Comparison of ENCODE assay signal across 8 cellular contexts in the genomic region with DNA sequence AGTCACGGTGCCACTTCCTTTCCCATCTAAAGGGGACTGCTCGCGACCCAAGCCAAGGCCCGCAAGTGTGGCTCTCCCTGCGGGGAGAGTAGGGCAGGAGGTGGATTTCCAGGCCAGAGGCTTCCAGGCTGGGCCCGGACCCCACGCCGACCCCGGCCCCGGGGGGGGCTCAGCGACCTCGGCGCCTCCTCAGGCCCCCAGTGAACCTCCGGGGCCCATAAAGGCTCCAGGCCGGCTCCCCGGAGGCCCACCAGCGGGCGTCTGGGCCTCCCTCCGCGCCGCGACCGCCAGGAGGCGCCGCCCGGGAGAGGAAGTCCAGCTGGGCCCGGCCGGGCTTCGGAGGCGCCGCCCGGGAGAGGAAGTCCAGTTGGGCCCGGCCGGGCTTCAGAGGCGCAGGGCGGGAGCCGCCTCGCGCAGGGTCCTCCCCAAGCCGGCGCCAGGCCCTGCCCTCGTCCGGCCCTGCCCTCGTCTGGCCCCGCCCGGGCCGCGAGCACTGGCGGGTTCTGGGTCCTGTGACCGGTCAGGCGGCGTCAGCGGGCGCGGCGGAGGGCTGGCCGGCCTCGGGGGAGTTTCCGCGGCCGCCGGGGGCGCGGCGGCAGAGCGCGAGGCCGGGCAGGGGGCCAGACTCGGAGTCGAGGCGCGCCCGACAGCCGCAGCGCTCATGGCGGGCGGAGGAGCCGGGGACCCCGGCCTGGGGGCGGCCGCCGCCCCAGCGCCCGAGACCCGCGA. TPM values are rescaled to one million over a fixed set of nuclear protein-coding genes. Genes with fewer than 3 reads are reported as not detected.
DNase-seq lines count a peak whose midpoint lies in the region; ATAC-seq and TF ChIP-seq lines count a peak whose summit lies in the region.

A gene (plus strand): TSS at position 623 of the 729 bp plus-strand sequence. CDS start 39 bp downstream, at position 662.

- peak; percentile 49 for ATAC-seq in HG02763 (IDR thresholded peaks at IDR 0.05; ENCODE audit: unreplicated experiment)

- peak; percentile 62 for TF ChIP-seq CTCF in nephron progenitor cell (IDR thresholded peaks at IDR 0.05)

- no peak within 1 kb of the TSS for H3K27ac Mint-ChIP-seq in activated naive CD4-positive, alpha-beta T cell treated with anti-CD3 and anti-CD28 coated beads for 36 hours
- H3K27ac Mint-ChIP-seq in activated naive CD8-positive, alpha-beta T cell: no peak within 1 kb of the TSS
- peak within 1 kb of the TSS; percentile 99 for H3K27ac Mint-ChIP-seq in nephron progenitor cell

- CTCF ChIA-PET in activated naive CD4-positive, alpha-beta T cell treated with anti-CD3 and anti-CD28 coated beads for 36 hours (lab: Charles Lee): no interaction called here

- H3K4me1 Mint-ChIP-seq in activated naive CD4-positive, alpha-beta T cell treated with anti-CD3 and anti-CD28 coated beads for 36 hours (ENCODE audit: low read depth): peaks cover 6% of the 10 kb centered on the region
- H3K4me1 Mint-ChIP-seq in activated naive CD8-positive, alpha-beta T cell (ENCODE audit: low read depth): peaks cover 8% of the 10 kb centered on the region
- H3K4me1 Mint-ChIP-seq in nephron progenitor cell: peaks cover 24% of the 10 kb centered on the region

- intact Hi-C loops in activated naive CD4-positive, alpha-beta T cell treated with anti-CD3 and anti-CD28 coated beads for 36 hours (cut with micrococcal nuclease): loop anchor here (5.0 kb wide), 2 partner anchors 159 to 229 kb away; no protein-coding TSS in a partner anchor

- H3K4me3 Mint-ChIP-seq in activated naive CD4-positive, alpha-beta T cell treated with anti-CD3 and anti-CD28 coated beads for 36 hours: peak within 1 kb of the TSS; percentile 59
- H3K4me3 Mint-ChIP-seq in activated naive CD8-positive, alpha-beta T cell: peak within 1 kb of the TSS; percentile 85
- H3K4me3 Mint-ChIP-seq in nephron progenitor cell: peak within 1 kb of the TSS; percentile 99

- H3K27me3 Mint-ChIP-seq in activated naive CD4-positive, alpha-beta T cell treated with anti-CD3 and anti-CD28 coated beads for 36 hours (ENCODE audit: low read depth): peaks cover 41% of the 10 kb centered on the region
- H3K27me3 Mint-ChIP-seq in activated naive CD8-positive, alpha-beta T cell: peaks cover 30% of the 10 kb centered on the region
- H3K27me3 Mint-ChIP-seq in nephron progenitor cell (ENCODE audit: low read depth, poor library complexity): peaks cover 3% of the 10 kb centered on the region

- no peaks in the 10 kb centered on the region for H3K9me3 Mint-ChIP-seq in activated naive CD4-positive, alpha-beta T cell treated with anti-CD3 and anti-CD28 coated beads for 36 hours
- no peaks in the 10 kb centered on the region for H3K9me3 Mint-ChIP-seq in activated naive CD8-positive, alpha-beta T cell (ENCODE audit: low read depth)
- H3K9me3 Mint-ChIP-seq in nephron progenitor cell: no peaks in the 10 kb centered on the region

- H3K36me3 Mint-ChIP-seq in activated naive CD4-positive, alpha-beta T cell treated with anti-CD3 and anti-CD28 coated beads for 36 hours (ENCODE audit: low read depth): no peaks in the 10 kb centered on the region
- H3K36me3 Mint-ChIP-seq in activated naive CD8-positive, alpha-beta T cell: no peaks in the 10 kb centered on the region
- no peaks in the 10 kb centered on the region for H3K36me3 Mint-ChIP-seq in nephron progenitor cell (ENCODE audit: low read depth)

- DNase-seq in activated naive CD4-positive, alpha-beta T cell treated with anti-CD3 and anti-CD28 coated beads for 36 hours: no peak
- DNase-seq in activated naive CD4-positive, alpha-beta T cell (lab: John Stamatoyannopoulos, UW): no peak
- DNase-seq in NCI-H2196 (lab: John Stamatoyannopoulos, UW; ENCODE audit: unreplicated experiment): peak; percentile 90
- DNase-seq in germinal center (ENCODE audit: low spot score): peak; percentile 32
- DNase-seq in nephron progenitor cell: peak; percentile 87
- no peak for DNase-seq in NCI-H187 treated with DMSO at 0.1 percent for 48 hours (lab: John Stamatoyannopoulos, UW)

RNA-seq across cellular contexts. Expression of the gene that starts here (rescaled TPM):
- under 1 TPM in 1 of 2 experiments, not detected in 1; 0.25 TPM for total RNA-seq in activated naive CD4-positive, alpha-beta T cell treated with anti-CD3 and anti-CD28 coated beads for 36 hours

Comparison
In these comparisons a context has a peak if more than half of its experiments do, and no peak if none do; other contexts are left out.
1. DNase-seq: peak in NCI-H2196 (single experiment), germinal center (single experiment) and nephron progenitor cell (single experiment); none in activated naive CD4-positive, alpha-beta T cell treated with anti-CD3 and anti-CD28 coated beads for 36 hours (single experiment), activated naive CD4-positive, alpha-beta T cell (0 of 4) and NCI-H187 treated with DMSO at 0.1 percent for 48 hours (single experiment).
2. Peak in every context shown above with its lines, with median percentiles within 50 percentile points of each other: H3K4me3 Mint-ChIP-seq.